13 cellular contexts compared by ENCODE assay signal in genomic region chr16:24737916-24738594, GRCh38. TPM values are rescaled to one million over a fixed set of nuclear protein-coding genes. Genes with fewer than 3 reads are reported as not detected.
A peak's percentile ranks its signal among the peaks of the same experiment; 100 is the strongest.
DNase-seq lines count a peak whose midpoint lies in the region; ATAC-seq and TF ChIP-seq lines count a peak whose summit lies in the region.
"Had no signal": no experiment of that assay in that cellular context is flagged by ENCODE, and none has a peak within 500 bp of the region (broad histone marks: within the 10 kb centered on the region; RNA-seq: fewer than 3 reads in every experiment).

No MANE protein-coding gene starts in this region.

- H3K9me3 ChIP-seq in right atrium auricular region (no peaks in the 10 kb centered on the region), vagina (no peaks in the 10 kb centered on the region)
- H3K9me3 ChIP-seq: BE2C, HAP-1 had no signal

- POLR2A ChIA-PET in HEK293T (lab: Yijun Ruan, JAX), result no interaction called here

- CTCF ChIA-PET in HEK293T (lab: Yijun Ruan, JAX), result interaction anchor here (0.5 kb wide), 1 partner anchor 457 kb away, joined by 3 read pairs; no protein-coding TSS in a partner anchor

- no peaks in the 10 kb centered on the region for H3K27me3 Mint-ChIP-seq in natural killer cell treated with Interleukin-12 subunit alpha and Interleukin-12 subunit beta and Interleukin-15 and Interleukin-18, amount 100 ng/mL, for 72 hours

- H3K4me3 Mint-ChIP-seq in natural killer cell treated with Interleukin-12 subunit alpha and Interleukin-12 subunit beta and Interleukin-15 and Interleukin-18, amount 100 ng/mL, for 72 hours, result peak overlapping the region; percentile 39

- TF ChIP-seq POLR2A in vagina (IDR thresholded peaks at IDR 0.05), result no peak

- H3K9me3 Mint-ChIP-seq in natural killer cell treated with Interleukin-12 subunit alpha and Interleukin-12 subunit beta and Interleukin-15 and Interleukin-18, amount 100 ng/mL, for 72 hours, result no peaks in the 10 kb centered on the region

- intact Hi-C loops in Right ventricle myocardium superior (cut with DNase I) (no loop called here), dorsolateral prefrontal cortex (cut with DNase I) (loop anchor here in 1 of 2 donors (10.0 kb wide), 1 partner anchor 193 kb away; no protein-coding TSS in a partner anchor), vagina (cut with DNase I) (no loop called here)

- DNase-seq in right atrium auricular region (ENCODE audit: low spot score) (no peak), Right ventricle myocardium superior (no peak), dorsolateral prefrontal cortex (no peak), vagina (ENCODE audit: extremely low spot score in 2 of 2) (no peak), HEK293T (ENCODE audit: extremely low spot score) (no peak), GM19238 (ENCODE audit: insufficient read length, low spot score) (no peak)
- DNase-seq in natural killer cell treated with Interleukin-12 subunit alpha and Interleukin-12 subunit beta and Interleukin-15 and Interleukin-18, amount 100 ng/mL, for 72 hours (ENCODE audit: low spot score), result no peak
- DNase-seq: activated CD8-positive, alpha-beta memory T cell treated with anti-CD3 and anti-CD28 coated beads, Interleukin-2, amount 50 U/mL, for 48 hours; BE2C; NCI-H82; T-helper 1 cell had no signal

- TF ChIP-seq CTCF in right atrium auricular region (IDR thresholded peaks at IDR 0.05), result no peak
- TF ChIP-seq CTCF in dorsolateral prefrontal cortex (IDR thresholded peaks at IDR 0.05 in 54 of 56, conservative IDR thresholded peaks at IDR 0.05 in 2 of 56; ENCODE audit: low read depth in 1 of 56, partially characterized antibody in 56 of 56), result no peak
- no peak for TF ChIP-seq CTCF in vagina (IDR thresholded peaks at IDR 0.05)

- H3K4me3 ChIP-seq in right atrium auricular region (no peak overlapping the region), dorsolateral prefrontal cortex (peak overlapping the region in 8 of 59 donors; percentile 0 to 32 (median 15)), vagina (no peak overlapping the region)
- H3K4me3 ChIP-seq: HAP-1 had no signal

- H3K27me3 ChIP-seq in right atrium auricular region, result no peaks in the 10 kb centered on the region
- H3K27me3 ChIP-seq in dorsolateral prefrontal cortex, result no peaks in the 10 kb centered on the region
- H3K27me3 ChIP-seq in vagina, result no peaks in the 10 kb centered on the region
- H3K27me3 ChIP-seq: BE2C had no signal

- peaks cover 10% of the 10 kb centered on the region for H3K36me3 ChIP-seq in right atrium auricular region
- H3K36me3 ChIP-seq in vagina, result peaks cover 0 to 3% of the 10 kb centered on the region in 2 donors

- H3K4me1 Mint-ChIP-seq in natural killer cell treated with Interleukin-12 subunit alpha and Interleukin-12 subunit beta and Interleukin-15 and Interleukin-18, amount 100 ng/mL, for 72 hours (ENCODE audit: low read depth in 2 of 2), result peaks cover 54 to 58% of the 10 kb centered on the region in 2 donors

- ATAC-seq in Right ventricle myocardium superior (ENCODE audit: poor library complexity) (no peak), HG02763 (IDR thresholded peaks at IDR 0.05; ENCODE audit: unreplicated experiment) (no peak)
- ATAC-seq in natural killer cell treated with Interleukin-12 subunit alpha and Interleukin-12 subunit beta and Interleukin-15 and Interleukin-18, amount 100 ng/mL, for 72 hours, result no peak

- peak overlapping the region; percentile 10 to 56 for H3K27ac Mint-ChIP-seq in natural killer cell treated with Interleukin-12 subunit alpha and Interleukin-12 subunit beta and Interleukin-15 and Interleukin-18, amount 100 ng/mL, for 72 hours

- H3K27ac ChIP-seq in right atrium auricular region, result peak overlapping the region; percentile 43 to 55
- H3K27ac ChIP-seq in dorsolateral prefrontal cortex, result peak overlapping the region in 36 of 59 donors; percentile 2 to 77 (median 52)
- peak overlapping the region; percentile 26 for H3K27ac ChIP-seq in vagina

- H3K4me1 ChIP-seq in right atrium auricular region (peaks cover 0 to 93% of the 10 kb centered on the region in 2 donors), vagina (peaks cover 100% of the 10 kb centered on the region)

- H3K36me3 Mint-ChIP-seq in natural killer cell treated with Interleukin-12 subunit alpha and Interleukin-12 subunit beta and Interleukin-15 and Interleukin-18, amount 100 ng/mL, for 72 hours, result peaks cover 6% of the 10 kb centered on the region

TF ChIP-seq in HEK293T, 16 proteins besides CTCF, POLR2A, EP300 and RAD21:
- TF ChIP-seq ARNT (IDR thresholded peaks at IDR 0.05), result no peak
- no peak for TF ChIP-seq L3MBTL2 (conservative IDR thresholded peaks at IDR 0.05)
- no peak for TF ChIP-seq PKNOX1 (IDR thresholded peaks at IDR 0.05)
- TF ChIP-seq TARDBP (IDR thresholded peaks at IDR 0.05), result no peak
- TF ChIP-seq FOXA1 (IDR thresholded peaks at IDR 0.05), result no peak
- no peak for TF ChIP-seq ELF4 (IDR thresholded peaks at IDR 0.05)
- TF ChIP-seq BHLHE40 (IDR thresholded peaks at IDR 0.05; ENCODE audit: borderline replicate concordance), result no peak
- no peak for TF ChIP-seq SP1 (IDR thresholded peaks at IDR 0.05)
- no peak for TF ChIP-seq CTBP1 (IDR thresholded peaks at IDR 0.05; ENCODE audit: borderline replicate concordance)
- no peak for TF ChIP-seq FOXM1 (IDR thresholded peaks at IDR 0.05; ENCODE audit: borderline replicate concordance)
- TF ChIP-seq FOXK2 (IDR thresholded peaks at IDR 0.05), result no peak
- no peak for TF ChIP-seq HDGF (IDR thresholded peaks at IDR 0.05; ENCODE audit: borderline replicate concordance)
- TF ChIP-seq SUZ12 (IDR thresholded peaks at IDR 0.05), result no peak
- TF ChIP-seq NFRKB (IDR thresholded peaks at IDR 0.05), result no peak
- TF ChIP-seq LEF1 (IDR thresholded peaks at IDR 0.05; ENCODE audit: borderline replicate concordance), result no peak
- TF ChIP-seq ZNF384 (IDR thresholded peaks at IDR 0.05), result no peak
TF ChIP-seq in HEK293T: peak in this region for 0.

RNA-seq across cellular contexts. Expression of gene TNRC6A, which starts 8.6 kb away (rescaled TPM):
- total RNA-seq in right atrium auricular region (10 to 100 TPM; 23.5 to 24.4 TPM), Right ventricle myocardium superior (35.6 TPM), dorsolateral prefrontal cortex (100 to 1,000 TPM in 116 of 120 experiments, 10 to 100 TPM in 4; 88.7 to 202 (median 140) TPM), vagina (53.0 TPM)
- 10 to 100 TPM; 44.2 to 82.4 TPM for total RNA-seq in natural killer cell treated with Interleukin-12 subunit alpha and Interleukin-12 subunit beta and Interleukin-15 and Interleukin-18, amount 100 ng/mL, for 72 hours
